In genomic region chr19:31118292-31118925, GRCh38 we compare ENCODE assay signal across 22 cellular contexts.
DNase-seq lines count a peak whose midpoint lies in the region; ATAC-seq and TF ChIP-seq lines count a peak whose summit lies in the region.
"Had no signal": no experiment of that assay in that cellular context is flagged by ENCODE, and none has a peak within 500 bp of the region (broad histone marks: within the 10 kb centered on the region; RNA-seq: fewer than 3 reads in every experiment).

No MANE protein-coding gene starts in this region.

- H3K4me3 ChIP-seq in SJSA1 (no peak overlapping the region), lower lobe of right lung (no peak overlapping the region)
- H3K4me3 ChIP-seq: pancreas, skin epidermis, vagina had no signal

- no peak for TF ChIP-seq CTCF in lower lobe of right lung (IDR thresholded peaks at IDR 0.05)

- peaks cover 36% of the 10 kb centered on the region for H3K4me1 ChIP-seq in SJSA1 (replicated peaks)
- no peaks in the 10 kb centered on the region for H3K4me1 ChIP-seq in lower lobe of right lung
- H3K4me1 ChIP-seq: pancreas, vagina had no signal

- no peaks in the 10 kb centered on the region for H3K27me3 ChIP-seq in SJSA1 (replicated peaks)
- H3K27me3 ChIP-seq in lower lobe of right lung (ENCODE audit: low read depth) = no peaks in the 10 kb centered on the region
- H3K27me3 ChIP-seq: vagina had no signal

- H3K36me3 ChIP-seq in SJSA1 (no peaks in the 10 kb centered on the region), lower lobe of right lung (no peaks in the 10 kb centered on the region)
- H3K36me3 ChIP-seq: pancreas, vagina had no signal

- DNase-seq in COLO829 (ENCODE audit: low spot score) (peak; percentile 16), SJSA1 (ENCODE audit: low read depth in 1 of 2, low spot score in 2 of 2) (peak; percentile 77 to 79), lower lobe of right lung (peak; percentile 47), retina (peak; percentile 64), cerebellum (ENCODE audit: low spot score) (no peak), NCI-H446 (lab: John Stamatoyannopoulos, UW) (no peak), RPMI8226 (no peak)
- DNase-seq: activated CD4-positive, alpha-beta T cell treated with anti-CD3 and anti-CD28 coated beads, Interleukin-2, amount 10 ng/mL, durations not matched to agents 24 days and 14 days; central memory CD4-positive, alpha-beta T cell; HCEC 1CT; KG1; NCI-H187 treated with DMSO at 0.1 percent for 48 hours; NCI-H774; T-helper 1 cell had no signal

- intact Hi-C loops in lower lobe of right lung (cut with DNase I) = no loop called here

- ATAC-seq in lower lobe of right lung (peak; percentile 9 to 35), HG02759 (IDR thresholded peaks at IDR 0.05; ENCODE audit: unreplicated experiment) (no peak)
- ATAC-seq: natural killer cell treated with Interleukin-12 subunit alpha and Interleukin-12 subunit beta and Interleukin-15 and Interleukin-18, amount 100 ng/mL, for 72 hours; stimulated activated memory B cell treated with anti-CD40 and anti-IgM and Interleukin-4, amounts not matched to agents 10 μg/mL and 1 μg/mL and 100 μg/mL, for 72 hours had no signal

- H3K9me3 ChIP-seq in SJSA1 (replicated peaks) (no peaks in the 10 kb centered on the region), lower lobe of right lung (no peaks in the 10 kb centered on the region)
- H3K9me3 ChIP-seq: pancreas, vagina had no signal

- H3K27ac ChIP-seq in SJSA1 (peak overlapping the region; percentile 72), lower lobe of right lung (no peak overlapping the region)
- H3K27ac ChIP-seq: C4-2B, epithelial cell of prostate, pancreas, vagina had no signal

Comparison
In these comparisons a context has a peak if more than half of its experiments do, and no peak if none do; other contexts are left out.
1. DNase-seq: peak in COLO829 (single experiment), SJSA1 (2 of 2), lower lobe of right lung (single experiment) and retina (single experiment); none in cerebellum (single experiment), NCI-H446 (0 of 2) and RPMI8226 (single experiment).